ENCODE assay signal across 2 cellular contexts in the genomic region with DNA sequence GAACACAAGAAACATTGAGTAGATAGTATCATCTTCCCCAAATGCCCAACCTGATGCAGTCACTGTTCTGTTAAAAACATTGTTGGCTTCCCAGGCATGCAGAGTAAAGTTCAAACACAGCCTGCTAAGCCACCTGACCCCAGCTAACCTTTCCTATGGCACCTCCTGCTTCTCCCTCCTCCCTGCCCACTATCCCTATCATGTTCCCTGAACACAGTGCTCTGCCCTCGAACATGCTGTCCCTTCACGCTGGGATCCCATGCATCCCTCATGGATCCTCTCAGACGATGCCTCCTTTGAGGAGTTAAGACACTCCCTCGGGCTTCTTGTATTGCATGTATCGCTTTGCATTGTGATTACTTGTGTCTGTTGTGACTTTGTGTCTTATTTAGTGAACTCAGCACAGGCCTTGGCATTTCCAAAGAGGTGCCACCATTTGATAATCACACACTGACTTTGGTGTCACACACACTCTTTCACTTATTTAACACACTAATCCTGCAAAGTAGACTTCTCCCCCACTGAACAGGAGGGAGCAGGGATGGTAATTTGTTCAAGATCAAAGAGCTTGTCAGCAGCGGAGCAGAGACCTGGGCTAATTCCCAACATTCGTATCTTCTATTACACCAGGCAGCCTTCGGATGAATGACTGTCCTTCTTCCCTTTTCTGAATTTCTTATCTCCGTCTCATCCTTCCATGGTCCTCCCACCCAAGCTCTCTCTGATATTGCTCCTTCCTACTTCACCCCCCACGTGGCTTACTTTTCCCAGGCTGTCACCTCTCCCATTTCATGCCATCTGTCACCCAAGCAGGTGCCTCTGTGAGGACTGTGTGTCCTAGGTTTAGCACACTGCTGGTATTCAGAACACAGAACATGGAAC.
TF ChIP-seq lines count a peak whose summit lies in the region.

No MANE protein-coding gene starts in this region.

TF ChIP-seq in K562, 482 proteins besides CTCF, POLR2A, EP300 and RAD21 (continued from another document and continues in another):
- TF ChIP-seq, protein P1, sequence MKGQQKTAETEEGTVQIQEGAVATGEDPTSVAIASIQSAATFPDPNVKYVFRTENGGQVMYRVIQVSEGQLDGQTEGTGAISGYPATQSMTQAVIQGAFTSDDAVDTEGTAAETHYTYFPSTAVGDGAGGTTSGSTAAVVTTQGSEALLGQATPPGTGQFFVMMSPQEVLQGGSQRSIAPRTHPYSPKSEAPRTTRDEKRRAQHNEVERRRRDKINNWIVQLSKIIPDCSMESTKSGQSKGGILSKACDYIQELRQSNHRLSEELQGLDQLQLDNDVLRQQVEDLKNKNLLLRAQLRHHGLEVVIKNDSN (CRISPR knock-in tag; IDR thresholded peaks at IDR 0.05): no peak; the same call in 1 of the 2 replicates
- TF ChIP-seq ELF2 (CRISPR knock-in tag; IDR thresholded peaks at IDR 0.05): peak; percentile 67; the same call in 1 of the 2 replicates
- no peak for TF ChIP-seq ZNF75A (CRISPR knock-in tag; IDR thresholded peaks at IDR 0.05)
- no peak for TF ChIP-seq SREBF1 (IDR thresholded peaks at IDR 0.05; ENCODE audit: borderline replicate concordance, low read depth, low read length)
- TF ChIP-seq ZNF175 (CRISPR knock-in tag; IDR thresholded peaks at IDR 0.05; ENCODE audit: low read depth): peak; percentile 73; the same call in 1 of the 2 replicates
- no peak for TF ChIP-seq ZNF354B (CRISPR knock-in tag; IDR thresholded peaks at IDR 0.05)
- TF ChIP-seq, protein P2, sequence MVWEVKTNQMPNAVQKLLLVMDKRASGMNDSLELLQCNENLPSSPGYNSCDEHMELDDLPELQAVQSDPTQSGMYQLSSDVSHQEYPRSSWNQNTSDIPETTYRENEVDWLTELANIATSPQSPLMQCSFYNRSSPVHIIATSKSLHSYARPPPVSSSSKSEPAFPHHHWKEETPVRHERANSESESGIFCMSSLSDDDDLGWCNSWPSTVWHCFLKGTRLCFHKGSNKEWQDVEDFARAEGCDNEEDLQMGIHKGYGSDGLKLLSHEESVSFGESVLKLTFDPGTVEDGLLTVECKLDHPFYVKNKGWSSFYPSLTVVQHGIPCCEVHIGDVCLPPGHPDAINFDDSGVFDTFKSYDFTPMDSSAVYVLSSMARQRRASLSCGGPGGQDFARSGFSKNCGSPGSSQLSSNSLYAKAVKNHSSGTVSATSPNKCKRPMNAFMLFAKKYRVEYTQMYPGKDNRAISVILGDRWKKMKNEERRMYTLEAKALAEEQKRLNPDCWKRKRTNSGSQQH (CRISPR knock-in tag; IDR thresholded peaks at IDR 0.05): peak; percentile 82
- TF ChIP-seq, protein P3, sequence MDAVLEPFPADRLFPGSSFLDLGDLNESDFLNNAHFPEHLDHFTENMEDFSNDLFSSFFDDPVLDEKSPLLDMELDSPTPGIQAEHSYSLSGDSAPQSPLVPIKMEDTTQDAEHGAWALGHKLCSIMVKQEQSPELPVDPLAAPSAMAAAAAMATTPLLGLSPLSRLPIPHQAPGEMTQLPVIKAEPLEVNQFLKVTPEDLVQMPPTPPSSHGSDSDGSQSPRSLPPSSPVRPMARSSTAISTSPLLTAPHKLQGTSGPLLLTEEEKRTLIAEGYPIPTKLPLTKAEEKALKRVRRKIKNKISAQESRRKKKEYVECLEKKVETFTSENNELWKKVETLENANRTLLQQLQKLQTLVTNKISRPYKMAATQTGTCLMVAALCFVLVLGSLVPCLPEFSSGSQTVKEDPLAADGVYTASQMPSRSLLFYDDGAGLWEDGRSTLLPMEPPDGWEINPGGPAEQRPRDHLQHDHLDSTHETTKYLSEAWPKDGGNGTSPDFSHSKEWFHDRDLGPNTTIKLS (IDR thresholded peaks at IDR 0.05; ENCODE audit: borderline replicate concordance, low read depth): no peak
- TF ChIP-seq, protein P4, sequence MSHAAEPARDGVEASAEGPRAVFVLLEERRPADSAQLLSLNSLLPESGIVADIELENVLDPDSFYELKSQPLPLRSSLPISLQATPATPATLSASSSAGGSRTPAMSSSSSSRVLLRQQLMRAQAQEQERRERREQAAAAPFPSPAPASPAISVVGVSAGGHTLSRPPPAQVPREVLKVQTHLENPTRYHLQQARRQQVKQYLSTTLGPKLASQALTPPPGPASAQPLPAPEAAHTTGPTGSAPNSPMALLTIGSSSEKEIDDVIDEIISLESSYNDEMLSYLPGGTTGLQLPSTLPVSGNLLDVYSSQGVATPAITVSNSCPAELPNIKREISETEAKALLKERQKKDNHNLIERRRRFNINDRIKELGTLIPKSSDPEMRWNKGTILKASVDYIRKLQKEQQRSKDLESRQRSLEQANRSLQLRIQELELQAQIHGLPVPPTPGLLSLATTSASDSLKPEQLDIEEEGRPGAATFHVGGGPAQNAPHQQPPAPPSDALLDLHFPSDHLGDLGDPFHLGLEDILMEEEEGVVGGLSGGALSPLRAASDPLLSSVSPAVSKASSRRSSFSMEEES (CRISPR knock-in tag; IDR thresholded peaks at IDR 0.05): no peak; the same call in 1 of the 2 replicates
- TF ChIP-seq ZNF263 (CRISPR knock-in tag; IDR thresholded peaks at IDR 0.05; ENCODE audit: borderline replicate concordance): peak; percentile 99
- no peak for TF ChIP-seq NFE2L1 (tag; IDR thresholded peaks at IDR 0.05; ENCODE audit: borderline replicate concordance, low read depth)
- TF ChIP-seq TRIM28 (IDR thresholded peaks at IDR 0.05): no peak
- TF ChIP-seq KAT7 (CRISPR knock-in tag; IDR thresholded peaks at IDR 0.05; ENCODE audit: borderline replicate concordance): no peak
- TF ChIP-seq ZBTB7A (IDR thresholded peaks at IDR 0.05; ENCODE audit: borderline replicate concordance, control insufficient read depth, low read depth, low read length): no peak
- no peak for TF ChIP-seq SUPT5H (IDR thresholded peaks at IDR 0.05)
- TF ChIP-seq POLR2G (IDR thresholded peaks at IDR 0.05; ENCODE audit: low read depth, low read length): no peak
- TF ChIP-seq RAD51 (IDR thresholded peaks at IDR 0.05; ENCODE audit: borderline replicate concordance, low read depth): no peak
- TF ChIP-seq ZNF431 (CRISPR knock-in tag; IDR thresholded peaks at IDR 0.05): no peak
- TF ChIP-seq CCAR2 (IDR thresholded peaks at IDR 0.05; ENCODE audit: low read depth, low read length): no peak
- TF ChIP-seq, protein P5, sequence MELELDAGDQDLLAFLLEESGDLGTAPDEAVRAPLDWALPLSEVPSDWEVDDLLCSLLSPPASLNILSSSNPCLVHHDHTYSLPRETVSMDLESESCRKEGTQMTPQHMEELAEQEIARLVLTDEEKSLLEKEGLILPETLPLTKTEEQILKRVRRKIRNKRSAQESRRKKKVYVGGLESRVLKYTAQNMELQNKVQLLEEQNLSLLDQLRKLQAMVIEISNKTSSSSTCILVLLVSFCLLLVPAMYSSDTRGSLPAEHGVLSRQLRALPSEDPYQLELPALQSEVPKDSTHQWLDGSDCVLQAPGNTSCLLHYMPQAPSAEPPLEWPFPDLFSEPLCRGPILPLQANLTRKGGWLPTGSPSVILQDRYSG (tag; conservative IDR thresholded peaks at IDR 0.05; ENCODE audit: low read depth): no peak
- TF ChIP-seq CTBP1 (IDR thresholded peaks at IDR 0.05; ENCODE audit: borderline replicate concordance): peak; percentile 97
- TF ChIP-seq ARHGAP35 (IDR thresholded peaks at IDR 0.05; ENCODE audit: partially characterized antibody): peak; percentile 64
- 0 out of 2 replicates have a peak, but pooled peaks have one; percentile 17 for TF ChIP-seq ETV5 (CRISPR knock-in tag; IDR thresholded peaks at IDR 0.05; ENCODE audit: low read depth)
- TF ChIP-seq RNF2 (IDR thresholded peaks at IDR 0.05): no peak
- no peak for TF ChIP-seq EZH2 (IDR thresholded peaks at IDR 0.05; ENCODE audit: borderline replicate concordance, low read depth, low read length)

TF ChIP-seq in HepG2, 621 proteins besides CTCF, POLR2A, EP300 and RAD21 (continued from another document and continues in another):
- TF ChIP-seq, protein P6, sequence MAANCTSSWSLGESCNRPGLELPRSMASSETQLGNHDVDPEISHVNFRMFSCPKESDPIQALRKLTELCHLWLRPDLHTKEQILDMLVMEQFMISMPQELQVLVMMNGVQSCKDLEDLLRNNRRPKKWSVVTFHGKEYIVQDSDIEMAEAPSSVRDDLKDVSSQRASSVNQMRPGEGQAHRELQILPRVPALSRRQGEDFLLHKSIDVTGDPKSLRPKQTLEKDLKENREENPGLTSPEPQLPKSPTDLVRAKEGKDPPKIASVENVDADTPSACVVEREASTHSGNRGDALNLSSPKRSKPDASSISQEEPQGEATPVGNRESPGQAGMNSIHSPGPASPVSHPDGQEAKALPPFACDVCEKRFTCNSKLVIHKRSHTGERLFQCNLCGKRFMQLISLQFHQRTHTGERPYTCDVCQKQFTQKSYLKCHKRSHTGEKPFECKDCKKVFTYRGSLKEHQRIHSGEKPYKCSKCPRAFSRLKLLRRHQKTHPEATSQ (CRISPR knock-in tag; IDR thresholded peaks at IDR 0.05; ENCODE audit: borderline replicate concordance): no peak
- TF ChIP-seq ZNF256 (CRISPR knock-in tag; conservative IDR thresholded peaks at IDR 0.05) (no peak), ZNF598 (CRISPR knock-in tag; IDR thresholded peaks at IDR 0.05; ENCODE audit: borderline replicate concordance) (0 out of 2 replicates have a peak, but pooled peaks have one; percentile 46), HIVEP1 (CRISPR knock-in tag; IDR thresholded peaks at IDR 0.05) (no peak), ZNF615 (CRISPR knock-in tag; IDR thresholded peaks at IDR 0.05; ENCODE audit: borderline replicate concordance) (no peak), KDM6A (CRISPR knock-in tag; IDR thresholded peaks at IDR 0.05; ENCODE audit: low read depth) (peak; percentile 37; the same call in 1 of the 2 replicates), HOXA5 (CRISPR knock-in tag; IDR thresholded peaks at IDR 0.05) (no peak), TP53 (CRISPR knock-in tag; conservative IDR thresholded peaks at IDR 0.05) (no peak), ZNF274 (CRISPR knock-in tag; IDR thresholded peaks at IDR 0.05) (0 out of 2 replicates have a peak, but pooled peaks have one; percentile 33), ZSCAN9 (CRISPR knock-in tag; IDR thresholded peaks at IDR 0.05; ENCODE audit: borderline replicate concordance) (no peak), ZNF331 (CRISPR knock-in tag; IDR thresholded peaks at IDR 0.05) (peak; percentile 35; the same call in 1 of the 2 replicates), ZNF230 (CRISPR knock-in tag; IDR thresholded peaks at IDR 0.05) (no peak), ZNF350 (CRISPR knock-in tag; IDR thresholded peaks at IDR 0.05; ENCODE audit: borderline replicate concordance, low read depth) (no peak), SOX5 (CRISPR knock-in tag; IDR thresholded peaks at IDR 0.05; ENCODE audit: borderline replicate concordance) (peak; percentile 64; the same call in 1 of the 2 replicates), ZNF253 (CRISPR knock-in tag; IDR thresholded peaks at IDR 0.05; ENCODE audit: borderline replicate concordance) (0 out of 2 replicates have a peak, but pooled peaks have one; percentile 25)
- TF ChIP-seq, protein P7, sequence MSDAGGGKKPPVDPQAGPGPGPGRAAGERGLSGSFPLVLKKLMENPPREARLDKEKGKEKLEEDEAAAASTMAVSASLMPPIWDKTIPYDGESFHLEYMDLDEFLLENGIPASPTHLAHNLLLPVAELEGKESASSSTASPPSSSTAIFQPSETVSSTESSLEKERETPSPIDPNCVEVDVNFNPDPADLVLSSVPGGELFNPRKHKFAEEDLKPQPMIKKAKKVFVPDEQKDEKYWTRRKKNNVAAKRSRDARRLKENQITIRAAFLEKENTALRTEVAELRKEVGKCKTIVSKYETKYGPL (CRISPR knock-in tag; IDR thresholded peaks at IDR 0.05): no peak
- TF ChIP-seq, protein P8, sequence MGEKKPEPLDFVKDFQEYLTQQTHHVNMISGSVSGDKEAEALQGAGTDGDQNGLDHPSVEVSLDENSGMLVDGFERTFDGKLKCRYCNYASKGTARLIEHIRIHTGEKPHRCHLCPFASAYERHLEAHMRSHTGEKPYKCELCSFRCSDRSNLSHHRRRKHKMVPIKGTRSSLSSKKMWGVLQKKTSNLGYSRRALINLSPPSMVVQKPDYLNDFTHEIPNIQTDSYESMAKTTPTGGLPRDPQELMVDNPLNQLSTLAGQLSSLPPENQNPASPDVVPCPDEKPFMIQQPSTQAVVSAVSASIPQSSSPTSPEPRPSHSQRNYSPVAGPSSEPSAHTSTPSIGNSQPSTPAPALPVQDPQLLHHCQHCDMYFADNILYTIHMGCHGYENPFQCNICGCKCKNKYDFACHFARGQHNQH (CRISPR knock-in tag; IDR thresholded peaks at IDR 0.05): peak; percentile 60; the same call in 1 of the 2 replicates
- TF ChIP-seq, protein P9, sequence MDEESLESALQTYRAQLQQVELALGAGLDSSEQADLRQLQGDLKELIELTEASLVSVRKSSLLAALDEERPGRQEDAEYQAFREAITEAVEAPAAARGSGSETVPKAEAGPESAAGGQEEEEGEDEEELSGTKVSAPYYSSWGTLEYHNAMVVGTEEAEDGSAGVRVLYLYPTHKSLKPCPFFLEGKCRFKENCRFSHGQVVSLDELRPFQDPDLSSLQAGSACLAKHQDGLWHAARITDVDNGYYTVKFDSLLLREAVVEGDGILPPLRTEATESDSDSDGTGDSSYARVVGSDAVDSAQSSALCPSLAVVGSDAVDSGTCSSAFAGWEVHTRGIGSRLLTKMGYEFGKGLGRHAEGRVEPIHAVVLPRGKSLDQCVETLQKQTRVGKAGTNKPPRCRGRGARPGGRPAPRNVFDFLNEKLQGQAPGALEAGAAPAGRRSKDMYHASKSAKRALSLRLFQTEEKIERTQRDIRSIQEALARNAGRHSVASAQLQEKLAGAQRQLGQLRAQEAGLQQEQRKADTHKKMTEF (CRISPR knock-in tag; IDR thresholded peaks at IDR 0.05): peak; percentile 44; the same call in 1 of the 2 replicates
- TF ChIP-seq, protein P10, sequence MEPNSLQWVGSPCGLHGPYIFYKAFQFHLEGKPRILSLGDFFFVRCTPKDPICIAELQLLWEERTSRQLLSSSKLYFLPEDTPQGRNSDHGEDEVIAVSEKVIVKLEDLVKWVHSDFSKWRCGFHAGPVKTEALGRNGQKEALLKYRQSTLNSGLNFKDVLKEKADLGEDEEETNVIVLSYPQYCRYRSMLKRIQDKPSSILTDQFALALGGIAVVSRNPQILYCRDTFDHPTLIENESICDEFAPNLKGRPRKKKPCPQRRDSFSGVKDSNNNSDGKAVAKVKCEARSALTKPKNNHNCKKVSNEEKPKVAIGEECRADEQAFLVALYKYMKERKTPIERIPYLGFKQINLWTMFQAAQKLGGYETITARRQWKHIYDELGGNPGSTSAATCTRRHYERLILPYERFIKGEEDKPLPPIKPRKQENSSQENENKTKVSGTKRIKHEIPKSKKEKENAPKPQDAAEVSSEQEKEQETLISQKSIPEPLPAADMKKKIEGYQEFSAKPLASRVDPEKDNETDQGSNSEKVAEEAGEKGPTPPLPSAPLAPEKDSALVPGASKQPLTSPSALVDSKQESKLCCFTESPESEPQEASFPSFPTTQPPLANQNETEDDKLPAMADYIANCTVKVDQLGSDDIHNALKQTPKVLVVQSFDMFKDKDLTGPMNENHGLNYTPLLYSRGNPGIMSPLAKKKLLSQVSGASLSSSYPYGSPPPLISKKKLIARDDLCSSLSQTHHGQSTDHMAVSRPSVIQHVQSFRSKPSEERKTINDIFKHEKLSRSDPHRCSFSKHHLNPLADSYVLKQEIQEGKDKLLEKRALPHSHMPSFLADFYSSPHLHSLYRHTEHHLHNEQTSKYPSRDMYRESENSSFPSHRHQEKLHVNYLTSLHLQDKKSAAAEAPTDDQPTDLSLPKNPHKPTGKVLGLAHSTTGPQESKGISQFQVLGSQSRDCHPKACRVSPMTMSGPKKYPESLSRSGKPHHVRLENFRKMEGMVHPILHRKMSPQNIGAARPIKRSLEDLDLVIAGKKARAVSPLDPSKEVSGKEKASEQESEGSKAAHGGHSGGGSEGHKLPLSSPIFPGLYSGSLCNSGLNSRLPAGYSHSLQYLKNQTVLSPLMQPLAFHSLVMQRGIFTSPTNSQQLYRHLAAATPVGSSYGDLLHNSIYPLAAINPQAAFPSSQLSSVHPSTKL (CRISPR knock-in tag; IDR thresholded peaks at IDR 0.05): peak; percentile 77
- TF ChIP-seq, protein P11, sequence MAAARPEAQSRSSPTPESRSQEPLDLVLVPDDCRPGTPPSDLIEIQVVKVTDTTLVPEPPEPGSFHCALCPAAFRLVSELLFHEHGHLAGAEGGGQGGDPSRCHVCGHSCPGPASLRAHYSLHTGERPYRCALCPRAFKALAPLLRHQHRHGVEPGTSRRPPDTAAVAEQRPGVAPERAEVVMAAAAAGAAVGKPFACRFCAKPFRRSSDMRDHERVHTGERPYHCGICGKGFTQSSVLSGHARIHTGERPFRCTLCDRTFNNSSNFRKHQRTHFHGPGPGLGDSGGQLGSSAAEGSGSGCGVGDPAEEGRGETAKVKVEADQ (CRISPR knock-in tag; IDR thresholded peaks at IDR 0.05; ENCODE audit: borderline replicate concordance): 0 out of 2 replicates have a peak, but pooled peaks have one; percentile 44
